In genomic region chr3:186719945-186720739, GRCh38 we compare ENCODE assay signal across 25 cellular contexts. TPM values are rescaled to one million over a fixed set of nuclear protein-coding genes. Genes with fewer than 3 reads are reported as not detected.
A peak's percentile ranks its signal among the peaks of the same experiment; 100 is the strongest.
DNase-seq lines count a peak whose midpoint lies in the region; ATAC-seq and TF ChIP-seq lines count a peak whose summit lies in the region.
"Had no signal": no experiment of that assay in that cellular context is flagged by ENCODE, and none has a peak within 500 bp of the region (broad histone marks: within the 10 kb centered on the region; RNA-seq: fewer than 3 reads in every experiment).

No MANE protein-coding gene starts in this region.

- H3K27ac ChIP-seq in right cardiac atrium (ENCODE audit: low read length) (no peak overlapping the region), mesenchymal stem cell (ENCODE audit: low read length, poor library complexity, severe bottlenecking) (no peak overlapping the region), mesendoderm (ENCODE audit: low read depth, low read length) (no peak overlapping the region)
- H3K27ac ChIP-seq: BLaER1, HL-60 had no signal

- no peak overlapping the region for H3K4ac ChIP-seq in mesenchymal stem cell (ENCODE audit: low read depth in 1 of 2, low read length in 2 of 2)
- H3K4ac ChIP-seq in mesendoderm (ENCODE audit: low read depth, low read length) = no peak overlapping the region

- WGBS in right cardiac atrium = 32% methylated on average over 7 of the region's 7 CpGs
- 76% methylated on average over 6 of the region's 7 CpGs for WGBS in mesenchymal stem cell
- WGBS in mesendoderm (ENCODE audit: extremely low coverage, insufficient coverage, low lambda C conversion rate) = no CpG with 5 or more reads among the region's 7 CpGs

- H3K79me2 ChIP-seq in mesendoderm (ENCODE audit: control insufficient read depth, insufficient read depth, low read length) = no peaks in the 10 kb centered on the region

- H2BK5ac ChIP-seq in mesenchymal stem cell (ENCODE audit: low read depth, low read length, poor library complexity, severe bottlenecking) (no peak overlapping the region), mesendoderm (ENCODE audit: low read length) (no peak overlapping the region)

- no peaks in the 10 kb centered on the region for H3K27me3 ChIP-seq in right cardiac atrium (ENCODE audit: control insufficient read depth, insufficient read depth)
- peaks cover 4 to 15% of the 10 kb centered on the region in 2 experiments for H3K27me3 ChIP-seq in mesenchymal stem cell (ENCODE audit: control insufficient read depth in 1 of 2, insufficient read depth in 1 of 2, low read length in 2 of 2)
- no peaks in the 10 kb centered on the region for H3K27me3 ChIP-seq in mesendoderm (ENCODE audit: insufficient read depth, low read length, poor library complexity)
- H3K27me3 ChIP-seq: BLaER1 had no signal

- H2AFZ ChIP-seq in mesenchymal stem cell (ENCODE audit: low read depth, low read length) = peak overlapping the region; percentile 27
- H2AFZ ChIP-seq: GM23338 had no signal

- H4K8ac ChIP-seq in mesenchymal stem cell (ENCODE audit: low read length) = no peak overlapping the region
- no peak overlapping the region for H4K8ac ChIP-seq in mesendoderm (ENCODE audit: low read depth, low read length)

- peak; percentile 38 to 61 for ATAC-seq in right cardiac atrium
- ATAC-seq: GM23338 had no signal

- H3K9me3 ChIP-seq in right cardiac atrium (ENCODE audit: control insufficient read depth, low read length) (no peaks in the 10 kb centered on the region), mesenchymal stem cell (ENCODE audit: control insufficient read depth, low read length) (no peaks in the 10 kb centered on the region)
- H3K9me3 ChIP-seq: BLaER1 had no signal

- peak; percentile 37 for DNase-seq in HuH-7 (ENCODE audit: low spot score)
- peak; percentile 30 for DNase-seq in OCI-M1 (lab: John Stamatoyannopoulos, UW)
- no peak for DNase-seq in right cardiac atrium
- no peak for DNase-seq in mesenchymal stem cell
- DNase-seq in NCI-H1694 treated with DMSO at 0.1 percent for 48 hours (lab: John Stamatoyannopoulos, UW) = no peak
- DNase-seq in mesendoderm = no peak
- DNase-seq in GM10266 (ENCODE audit: extremely low spot score) = no peak
- DNase-seq: CD4-positive, alpha-beta T cell; COR-L47; DMS79 treated with DMSO at 0.1 percent for 48 hours; HCEC 1CT; Kasumi-1; NCI-H1694; NCI-H2081 treated with DMSO at 0.1 percent for 48 hours; NCI-H2171 treated with DMSO at 0.1 percent for 48 hours; NCI-H524 treated with DMSO at 0.1 percent for 48 hours; NCI-H82 had no signal

- H3K23ac ChIP-seq in mesenchymal stem cell (ENCODE audit: low read length in 2 of 2) = peak overlapping the region in 1 of 2 experiments; percentile 35
- H3K23ac ChIP-seq in mesendoderm (ENCODE audit: low read length) = no peak overlapping the region

- H3K79me1 ChIP-seq in mesenchymal stem cell (replicated peaks; ENCODE audit: low read length, poor library complexity, severe bottlenecking) (no peaks in the 10 kb centered on the region), mesendoderm (ENCODE audit: low read length) (no peaks in the 10 kb centered on the region)

- no peaks in the 10 kb centered on the region for H3K4me1 ChIP-seq in right cardiac atrium (ENCODE audit: control insufficient read depth, insufficient read depth, low read length)
- no peaks in the 10 kb centered on the region for H3K4me1 ChIP-seq in mesenchymal stem cell (ENCODE audit: control insufficient read depth, insufficient read depth, low read depth, low read length)
- H3K4me1 ChIP-seq in mesendoderm (ENCODE audit: control insufficient read depth, low read depth, low read length) = no peaks in the 10 kb centered on the region
- H3K4me1 ChIP-seq: BLaER1 had no signal

- H3K4me2 ChIP-seq in mesenchymal stem cell (ENCODE audit: low read length, poor library complexity, severe bottlenecking) (no peak overlapping the region), mesendoderm (ENCODE audit: low read length) (no peak overlapping the region)
- H3K4me2 ChIP-seq: BLaER1, GM23338 had no signal

- no peak overlapping the region for H3K14ac ChIP-seq in mesenchymal stem cell (ENCODE audit: low read length in 2 of 2)

- no peak overlapping the region for H2BK120ac ChIP-seq in mesenchymal stem cell (ENCODE audit: low read depth, low read length)
- no peak overlapping the region for H2BK120ac ChIP-seq in mesendoderm (ENCODE audit: low read depth, low read length)

- no peak for TF ChIP-seq CTCF in GM10266 (IDR thresholded peaks at IDR 0.05; ENCODE audit: control insufficient read depth, insufficient read depth, low read depth, missing control alignments)

- intact Hi-C loops in right cardiac atrium (cut with DNase I) = no loop called here

- H3K4me3 ChIP-seq in right cardiac atrium (ENCODE audit: low read length) (no peak overlapping the region), mesenchymal stem cell (ENCODE audit: insufficient read depth in 1 of 2, low read depth in 1 of 2, low read length in 2 of 2) (no peak overlapping the region), mesendoderm (ENCODE audit: low read length) (no peak overlapping the region)
- H3K4me3 ChIP-seq: BLaER1, GM23338 had no signal

- H2AK5ac ChIP-seq in mesenchymal stem cell (ENCODE audit: low read length, severe bottlenecking) = no peak overlapping the region
- no peak overlapping the region for H2AK5ac ChIP-seq in mesendoderm (ENCODE audit: low read length)

- H2BK15ac ChIP-seq in mesenchymal stem cell (ENCODE audit: low read depth, poor library complexity, severe bottlenecking) = no peak overlapping the region
- H2BK15ac ChIP-seq in mesendoderm (replicated peaks; ENCODE audit: low read depth) = no peak overlapping the region

- H3K9ac ChIP-seq in mesenchymal stem cell (ENCODE audit: low read length) (no peak overlapping the region), mesendoderm (ENCODE audit: low read length) (no peak overlapping the region)
- H3K9ac ChIP-seq: BLaER1 had no signal

- no peak overlapping the region for H4K91ac ChIP-seq in mesenchymal stem cell (ENCODE audit: low read length)

- H4K5ac ChIP-seq in mesendoderm (ENCODE audit: low read length) = no peak overlapping the region

- no peak overlapping the region for H3K56ac ChIP-seq in mesendoderm (ENCODE audit: low read length)

- H3K18ac ChIP-seq in mesenchymal stem cell (ENCODE audit: low read depth in 1 of 2, low read length in 2 of 2) (no peak overlapping the region), mesendoderm (ENCODE audit: low read length) (no peak overlapping the region)

- no peak overlapping the region for H2BK12ac ChIP-seq in mesenchymal stem cell (ENCODE audit: low read length in 2 of 2)

- H3K36me3 ChIP-seq in mesenchymal stem cell (ENCODE audit: control insufficient read depth in 1 of 2, insufficient read depth in 2 of 2, low read depth in 1 of 2, low read length in 2 of 2) (no peaks in the 10 kb centered on the region), mesendoderm (ENCODE audit: control insufficient read depth, insufficient read depth, low read length) (no peaks in the 10 kb centered on the region)
- H3K36me3 ChIP-seq: BLaER1 had no signal

RNA-seq across cellular contexts. Expression of gene KNG1, which starts 3.0 kb away (rescaled TPM):
- under 1 TPM; 0.37 to 0.53 (median 0.48) TPM for total RNA-seq in right cardiac atrium
- 0.23 TPM for polyA plus RNA-seq in right cardiac atrium
- polyA plus RNA-seq in mesenchymal stem cell (2013, experiment 1 of 2) = not detected
- polyA plus RNA-seq in mesenchymal stem cell (2013, experiment 2 of 2) = not detected
- 0.04 TPM for polyA plus RNA-seq in mesendoderm (2013, experiment 1 of 2)
- polyA plus RNA-seq in mesendoderm (2013, experiment 2 of 2) = 0.04 TPM
- total RNA-seq: CD4-positive, alpha-beta T cell; HT-29; MCF 10A; OCI-LY7; SK-MEL-5 had no signal
- polyA plus RNA-seq: GM23338, IgD-negative memory B cell had no signal

RNA-seq across cellular contexts. Expression of gene HRG, which starts 54.3 kb away (rescaled TPM):
- total RNA-seq in right cardiac atrium = under 1 TPM in 1 of 4 donors, not detected in 3; 0.22 TPM
- not detected for polyA plus RNA-seq in right cardiac atrium
- not detected for polyA plus RNA-seq in mesenchymal stem cell (2013, experiment 1 of 2)
- polyA plus RNA-seq in mesenchymal stem cell (2013, experiment 2 of 2) = not detected
- polyA plus RNA-seq in mesendoderm (2013, experiment 1 of 2) = 0.22 TPM
- polyA plus RNA-seq in mesendoderm (2013, experiment 2 of 2) = 0.21 TPM
- total RNA-seq: CD4-positive, alpha-beta T cell; GM23338; HT-29; OCI-LY7; SK-MEL-5 had no signal
- polyA plus RNA-seq: GM23338, IgD-negative memory B cell had no signal

Comparison
In these comparisons a context has a peak if more than half of its experiments do, and no peak if none do; other contexts are left out.
1. DNase-seq: peak in HuH-7 (single experiment) and OCI-M1 (single experiment); none in right cardiac atrium (0 of 3), mesenchymal stem cell (single experiment), NCI-H1694 treated with DMSO at 0.1 percent for 48 hours (single experiment), mesendoderm (single experiment) and GM10266 (single experiment).